16 cellular contexts compared by ENCODE assay signal in genomic region chr4:8276358-8277240, GRCh38. TPM values are rescaled to one million over a fixed set of nuclear protein-coding genes. Genes with fewer than 3 reads are reported as not detected.
A peak's percentile ranks its signal among the peaks of the same experiment; 100 is the strongest.
DNase-seq lines count a peak whose midpoint lies in the region; ATAC-seq, FAIRE-seq and TF ChIP-seq lines count a peak whose summit lies in the region.
"Had no signal": no experiment of that assay in that cellular context is flagged by ENCODE, and none has a peak within 500 bp of the region (broad histone marks: within the 10 kb centered on the region; RNA-seq: fewer than 3 reads in every experiment).

No MANE protein-coding gene starts in this region.

- intact Hi-C loops in ovary (cut with DNase I) = loop anchor here in 1 of 4 donors (10.0 kb wide), 2 partner anchors 68 to 128 kb away; no protein-coding TSS in a partner anchor

- no peak for TF ChIP-seq CTCF in foreskin fibroblast (IDR thresholded peaks at IDR 0.05; ENCODE audit: low read depth, low read length)
- TF ChIP-seq CTCF in ovary (IDR thresholded peaks at IDR 0.05) = no peak

- no peaks in the 10 kb centered on the region for H3K36me3 ChIP-seq in ovary
- H3K36me3 ChIP-seq: Peyer's patch had no signal

- TF ChIP-seq POLR2A in ovary (IDR thresholded peaks at IDR 0.05) (no peak), H54 (IDR thresholded peaks at IDR 0.05; ENCODE audit: low read depth, low read length) (no peak)

- no peak for FAIRE-seq in H54 (lab: Jason Lieb, UNC)

- no peak overlapping the region for H3K4me3 ChIP-seq in foreskin fibroblast (ENCODE audit: low read depth in 1 of 2, low read length in 2 of 2)
- H3K4me3 ChIP-seq in ovary = no peak overlapping the region
- H3K4me3 ChIP-seq: Peyer's patch had no signal

- no peak overlapping the region for H3K27ac ChIP-seq in ovary

- no peaks in the 10 kb centered on the region for H3K9me3 ChIP-seq in ovary
- H3K9me3 ChIP-seq: Peyer's patch had no signal

- WGBS in ovary, 3 donors = 61 to 71% (median 66%) methylated on average over 24 of the region's 24 CpGs

- DNase-seq in AG20443 (ENCODE audit: low spot score) (peak; percentile 64), NCI-H69 (lab: John Stamatoyannopoulos, UW) (peak; percentile 47), foreskin fibroblast (peak; percentile 45 to 75), ovary (peak; percentile 64 to 78 (median 73)), H54 (ENCODE audit: insufficient read length, low spot score) (no peak), AG08396 (ENCODE audit: low spot score) (no peak)
- no peak for DNase-seq in activated effector memory CD4-positive, alpha-beta T cell treated with anti-CD3 and anti-CD28 coated beads, Interleukin-2, amount 50 U/mL, for 16 hours
- DNase-seq: activated CD8-positive, alpha-beta memory T cell treated with anti-CD3 and anti-CD28 coated beads for 24 hours; C1 segment of cervical spinal cord; cortex of kidney; GF-D8; midbrain; NCI-H187; Peyer's patch; T1000 had no signal

- H3K4me1 ChIP-seq in ovary (ENCODE audit: insufficient read depth) = peaks cover 53% of the 10 kb centered on the region

- no peak for TF ChIP-seq EP300 in ovary (IDR thresholded peaks at IDR 0.05)

- no peak for ATAC-seq in activated CD4-positive, CD25-positive, alpha-beta regulatory T cell treated with anti-CD3 and anti-CD28 coated beads, Interleukin-2, amount 50 U/mL, for 24 hours

- no peaks in the 10 kb centered on the region for H3K27me3 ChIP-seq in ovary
- H3K27me3 ChIP-seq: Peyer's patch had no signal

RNA-seq across cellular contexts. Expression of gene HTRA3, which starts 7.0 kb away (rescaled TPM):
- total RNA-seq in ovary = 100 to 1,000 TPM in 1 of 7 donors, 10 to 100 TPM in 6; 36.2 to 160 (median 62.3) TPM
- polyA plus RNA-seq in ovary = 100 to 1,000 TPM; 122 to 163 TPM

Comparison
In these comparisons a context has a peak if more than half of its experiments do, and no peak if none do; other contexts are left out.
1. DNase-seq: peak in AG20443 (single experiment), NCI-H69 (single experiment), foreskin fibroblast (2 of 2) and ovary (5 of 5); none in activated effector memory CD4-positive, alpha-beta T cell treated with anti-CD3 and anti-CD28 coated beads, Interleukin-2, amount 50 U/mL, for 16 hours (single experiment), H54 (single experiment) and AG08396 (single experiment).